In genomic region chr9:130714586-130715110, GRCh38 we compare ENCODE assay signal across 9 cellular contexts. TPM values are rescaled to one million over a fixed set of nuclear protein-coding genes. Genes with fewer than 3 reads are reported as not detected.
DNase-seq lines count a peak whose midpoint lies in the region; ATAC-seq and TF ChIP-seq lines count a peak whose summit lies in the region.
"Had no signal": no experiment of that assay in that cellular context is flagged by ENCODE, and none has a peak within 500 bp of the region (broad histone marks: within the 10 kb centered on the region; RNA-seq: fewer than 3 reads in every experiment).

No MANE protein-coding gene starts in this region.

- WGBS in HUES64: 49% methylated on average over 7 of the region's 7 CpGs
- WGBS in mammary epithelial cell (ENCODE audit: low coverage, missing lambda C conversion rate): 41% methylated on average over 7 of the region's 7 CpGs

- peak overlapping the region; percentile 89 to 98 (median 96) for H3K4me3 Mint-ChIP-seq in naive B cell

- ATAC-seq in naive B cell (ENCODE audit: low read depth in 2 of 2) (no peak), GM18873 (IDR thresholded peaks at IDR 0.05; ENCODE audit: low FRiP score, unreplicated experiment) (no peak), GM18861 (IDR thresholded peaks at IDR 0.05; ENCODE audit: unreplicated experiment) (no peak)

- no peaks in the 10 kb centered on the region for H3K27me3 ChIP-seq in HUES64 (ENCODE audit: insufficient read depth, low read length)
- H3K27me3 ChIP-seq in mammary epithelial cell (ENCODE audit: insufficient read depth, low read length): no peaks in the 10 kb centered on the region

- no peaks in the 10 kb centered on the region for H4K20me1 ChIP-seq in mammary epithelial cell (ENCODE audit: insufficient read depth, low read length)

- H3K4me3 ChIP-seq in AG09309 (ENCODE audit: control insufficient read depth, low read depth, low read length) (peak overlapping the region; percentile 83), HUES64 (ENCODE audit: low read length) (peak overlapping the region; percentile 68), mammary epithelial cell (replicated peaks in 1 of 3; ENCODE audit: insufficient read depth in 1 of 3, low read depth in 2 of 3, low read length in 3 of 3) (peak overlapping the region; percentile 85 to 96 (median 93))

- H3K27ac Mint-ChIP-seq in naive B cell: peak overlapping the region in 1 of 6 donors; percentile 23

- TF ChIP-seq CTCF in AG09309 (IDR thresholded peaks at IDR 0.05; ENCODE audit: control insufficient read depth, insufficient read depth, low read depth, low read length, missing control alignments) (no peak), mammary epithelial cell (conservative IDR thresholded peaks at IDR 0.05 in 1 of 2, IDR thresholded peaks at IDR 0.05 in 1 of 2; ENCODE audit: extremely low read depth in 1 of 2, insufficient read depth in 1 of 2, low read depth in 1 of 2, low read length in 2 of 2) (no peak)

- H3K9ac ChIP-seq in HUES64 (ENCODE audit: low read depth, low read length) (peak overlapping the region; percentile 34; the same call in 1 of the 2 replicates), mammary epithelial cell (ENCODE audit: insufficient read depth, low read length) (peak overlapping the region; percentile 50)

- H3K27me3 Mint-ChIP-seq in naive B cell: no peaks in the 10 kb centered on the region

- dilution Hi-C loops in mammary epithelial cell (cut with HindIII; ENCODE audit: low sequenced_read_pairs): no loop called here

- H3K9me3 Mint-ChIP-seq in naive B cell: no peaks in the 10 kb centered on the region

- peak overlapping the region; percentile 55 for H2AFZ ChIP-seq in mammary epithelial cell (ENCODE audit: low read depth, low read length)

- no peak overlapping the region for H3K27ac ChIP-seq in HUES64 (ENCODE audit: low read depth, low read length)
- H3K27ac ChIP-seq in mammary epithelial cell (ENCODE audit: insufficient read depth, low read depth, low read length): peak overlapping the region; percentile 16

- intact Hi-C loops in mammary epithelial cell (cut with micrococcal nuclease): loop anchor here (5.0 kb wide), 1 partner anchor 133 kb away; no protein-coding TSS in a partner anchor

- H3K4me1 Mint-ChIP-seq in naive B cell: peaks cover 21 to 49% (median 42%) of the 10 kb centered on the region in 3 donors

- H3K4me2 ChIP-seq in mammary epithelial cell (ENCODE audit: insufficient read depth, low read depth, low read length): peak overlapping the region; percentile 99

- BruUV-seq in mammary epithelial cell (replicated peaks; lab: Mats Ljungman, UMichigan): no TSS peak

- in situ Hi-C loops in mammary epithelial cell (cut with MboI; ENCODE audit: low sequenced_read_pairs in 2 of 2): loop anchor here (5.0 to 25.0 kb wide), 3 partner anchors 48 to 298 kb away; partner anchors contain the start of gene LAMC3 (in 1 of the 2)

- no peak for DNase-seq in AG09309 (ENCODE audit: low read depth)
- no peak for DNase-seq in mammary epithelial cell
- no peak for DNase-seq in naive B cell
- DNase-seq in stimulated activated CD8-positive, alpha-beta memory T cell treated with anti-CD3 and anti-CD28 coated beads, Interleukin-4, amount 100 ng/mL, for 48 hours: no peak
- DNase-seq in stimulated activated CD4-positive, alpha-beta T cell treated with anti-CD3 and anti-CD28 coated beads, Interleukin-4, amount 100 ng/mL, for 4 hours: no peak
- DNase-seq: activated gamma-delta T cell had no signal

- no peaks in the 10 kb centered on the region for H3K36me3 ChIP-seq in HUES64 (ENCODE audit: insufficient read depth, low read length)
- no peaks in the 10 kb centered on the region for H3K36me3 ChIP-seq in mammary epithelial cell (ENCODE audit: insufficient read depth, low read length)

- H3K9me3 ChIP-seq in HUES64 (ENCODE audit: insufficient read depth, low read depth, low read length) (no peaks in the 10 kb centered on the region), mammary epithelial cell (replicated peaks; ENCODE audit: insufficient read depth, low read length) (no peaks in the 10 kb centered on the region)

- peaks cover 22% of the 10 kb centered on the region for H3K4me1 ChIP-seq in HUES64 (ENCODE audit: insufficient read depth, low read length)
- peaks cover 23% of the 10 kb centered on the region for H3K4me1 ChIP-seq in mammary epithelial cell (ENCODE audit: insufficient read depth, low read length)

- H3K79me2 ChIP-seq in mammary epithelial cell (ENCODE audit: insufficient read depth, low read length): peaks cover 65% of the 10 kb centered on the region

- no peaks in the 10 kb centered on the region for H3K36me3 Mint-ChIP-seq in naive B cell

- CTCF ChIA-PET in mammary epithelial cell (lab: Charles Lee; ENCODE audit: low non-redundant PET): no interaction called here

RNA-seq across cellular contexts. Expression of gene EXOSC2, which starts 21.1 kb away (rescaled TPM):
- 50.3 TPM for polyA plus RNA-seq in HUES64 (2013, experiment 1 of 2)
- polyA plus RNA-seq in HUES64 (2013, experiment 2 of 2): 46.0 TPM
- 10 to 100 TPM; 17.0 to 37.6 TPM for total RNA-seq in mammary epithelial cell
- polyA plus RNA-seq in mammary epithelial cell (41.6 TPM), naive B cell (ENCODE audit: low read depth in 6 of 6) (10 to 100 TPM; 24.1 to 41.1 (median 26.9) TPM)
- 56.0 TPM for polyA minus RNA-seq in mammary epithelial cell

RNA-seq across cellular contexts. Expression of gene PRDM12, which starts 50.3 kb away (rescaled TPM):
- 0.15 TPM for polyA plus RNA-seq in HUES64 (2013, experiment 1 of 2)
- 0.25 TPM for polyA plus RNA-seq in HUES64 (2013, experiment 2 of 2)
- total RNA-seq in mammary epithelial cell: not detected
- polyA plus RNA-seq in mammary epithelial cell (not detected), naive B cell (ENCODE audit: low read depth in 6 of 6) (not detected)
- not detected for polyA minus RNA-seq in mammary epithelial cell
